ENCODE assay signal across 22 cellular contexts in the genomic region with DNA sequence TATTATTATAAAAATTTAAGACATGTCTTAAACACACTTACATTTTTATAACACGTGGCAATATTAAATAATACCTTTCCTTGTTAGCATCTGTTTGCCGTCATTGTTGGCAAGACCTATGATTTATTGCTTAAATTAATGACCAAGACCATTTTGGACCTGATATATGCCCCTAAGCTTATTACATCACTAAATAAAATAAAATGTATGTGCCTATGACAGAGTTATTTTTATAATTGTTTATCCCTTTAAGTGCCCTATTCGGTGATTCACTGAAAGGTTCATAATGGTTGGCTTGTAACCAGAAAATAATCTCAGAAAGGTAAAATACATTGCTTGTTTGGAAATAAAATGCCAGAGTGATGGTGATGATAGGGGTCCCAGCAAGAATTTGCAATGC.
"Had no signal": no experiment of that assay in that cellular context is flagged by ENCODE, and none has a peak within 500 bp of the region (broad histone marks: within the 10 kb centered on the region; RNA-seq: fewer than 3 reads in every experiment).

No MANE protein-coding gene starts in this region.

- H3K4me3 Mint-ChIP-seq: memory B cell; natural killer cell treated with Interleukin-12 subunit alpha and Interleukin-12 subunit beta and Interleukin-15 and Interleukin-18, amount 100 ng/mL, for 72 hours; stimulated activated effector memory CD8-positive, alpha-beta T cell treated with anti-CD3 and anti-CD28 coated beads, Interleukin-12 subunit alpha, Interleukin-12 subunit beta, amount 100 ng/mL, for 72 hours; type B pancreatic cell had no signal

- DNase-seq: cortex of kidney; dorsolateral prefrontal cortex; effector CD8-positive, alpha-beta T cell; foreskin melanocyte; head of caudate nucleus; hypothalamus; left lung; lower lobe of right lung; midbrain; retina; right lobe of liver; stimulated activated CD4-positive, alpha-beta T cell treated with anti-CD3 and anti-CD28 coated beads, Interleukin-4, amount 100 ng/mL, for 1 hour; stimulated activated CD8-positive, alpha-beta memory T cell treated with anti-CD3 and anti-CD28 coated beads, Interleukin-4, amount 100 ng/mL, for 48 hours; stimulated activated naive CD8-positive, alpha-beta T cell treated with anti-CD3 and anti-CD28 coated beads, Interleukin-15, Interleukin-2, amounts not matched to agents 100 U/mL and 50 U/mL, for 24 hours; thyroid gland had no signal

- H3K9me3 Mint-ChIP-seq: memory B cell; natural killer cell treated with Interleukin-12 subunit alpha and Interleukin-12 subunit beta and Interleukin-15 and Interleukin-18, amount 100 ng/mL, for 72 hours; stimulated activated effector memory CD8-positive, alpha-beta T cell treated with anti-CD3 and anti-CD28 coated beads, Interleukin-12 subunit alpha, Interleukin-12 subunit beta, amount 100 ng/mL, for 72 hours; type B pancreatic cell had no signal

- H3K4me3 ChIP-seq: dorsolateral prefrontal cortex, left lung, lower lobe of right lung, prostate gland, right lobe of liver, suprapubic skin, thyroid gland had no signal

- ATAC-seq: left lung; lower lobe of right lung; natural killer cell treated with Interleukin-12 subunit alpha and Interleukin-12 subunit beta and Interleukin-15 and Interleukin-18, amount 100 ng/mL, for 72 hours; right lobe of liver; stimulated activated effector memory CD8-positive, alpha-beta T cell treated with anti-CD3 and anti-CD28 coated beads, Interleukin-12 subunit alpha, Interleukin-12 subunit beta, amount 100 ng/mL, for 72 hours; stimulated activated naive CD8-positive, alpha-beta T cell treated with anti-CD3 and anti-CD28 coated beads, Interleukin-15, Interleukin-2, amounts not matched to agents 100 U/mL and 50 U/mL, for 24 hours had no signal

- H3K27me3 Mint-ChIP-seq: memory B cell; natural killer cell treated with Interleukin-12 subunit alpha and Interleukin-12 subunit beta and Interleukin-15 and Interleukin-18, amount 100 ng/mL, for 72 hours; type B pancreatic cell had no signal

- H3K4me1 ChIP-seq: left lung, lower lobe of right lung, parathyroid adenoma, prostate gland, right lobe of liver, thyroid gland had no signal

- H3K36me3 Mint-ChIP-seq: natural killer cell treated with Interleukin-12 subunit alpha and Interleukin-12 subunit beta and Interleukin-15 and Interleukin-18, amount 100 ng/mL, for 72 hours; stimulated activated effector memory CD8-positive, alpha-beta T cell treated with anti-CD3 and anti-CD28 coated beads, Interleukin-12 subunit alpha, Interleukin-12 subunit beta, amount 100 ng/mL, for 72 hours; type B pancreatic cell had no signal

- H3K27ac Mint-ChIP-seq: memory B cell; natural killer cell treated with Interleukin-12 subunit alpha and Interleukin-12 subunit beta and Interleukin-15 and Interleukin-18, amount 100 ng/mL, for 72 hours; stimulated activated effector memory CD8-positive, alpha-beta T cell treated with anti-CD3 and anti-CD28 coated beads, Interleukin-12 subunit alpha, Interleukin-12 subunit beta, amount 100 ng/mL, for 72 hours; type B pancreatic cell had no signal

- H3K27me3 ChIP-seq: dorsolateral prefrontal cortex, left lung, right lobe of liver, suprapubic skin, thyroid gland had no signal

- H3K27ac ChIP-seq: dorsolateral prefrontal cortex, left lung, lower lobe of right lung, parathyroid adenoma, prostate gland, right lobe of liver, suprapubic skin, thyroid gland had no signal

- H3K9me3 ChIP-seq: left lung, lower lobe of right lung, prostate gland, right lobe of liver, suprapubic skin, thyroid gland had no signal

- H3K36me3 ChIP-seq: left lung, lower lobe of right lung, prostate gland, right lobe of liver, suprapubic skin, thyroid gland had no signal
